In the genomic region with DNA sequence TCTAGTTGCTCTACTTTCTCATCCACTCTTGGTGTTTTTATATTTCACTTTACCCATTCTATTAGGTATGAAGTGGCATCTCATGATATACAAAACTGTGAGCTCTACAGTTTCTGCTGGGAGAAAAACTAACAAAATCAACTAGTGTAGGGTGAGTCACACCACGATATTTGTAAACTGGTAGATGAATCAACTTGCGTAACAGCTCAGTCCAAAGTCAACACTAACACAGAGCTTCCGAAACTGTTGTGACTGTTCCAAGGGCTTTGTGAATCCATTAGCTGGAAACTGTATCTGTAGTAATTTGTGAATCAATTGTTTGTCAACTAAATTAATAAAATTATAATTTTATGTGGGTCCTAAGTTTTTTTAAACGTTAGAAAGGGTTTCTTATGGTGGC, we compare ENCODE assay signal across 16 cellular contexts.
DNase-seq lines count a peak whose midpoint lies in the region; ATAC-seq, FAIRE-seq and TF ChIP-seq lines count a peak whose summit lies in the region.
"Had no signal": no experiment of that assay in that cellular context is flagged by ENCODE, and none has a peak within 500 bp of the region (broad histone marks: within the 10 kb centered on the region; RNA-seq: fewer than 3 reads in every experiment).

No MANE protein-coding gene starts in this region.

- no peaks in the 10 kb centered on the region for H3K4me1 Mint-ChIP-seq in activated CD4-positive, alpha-beta T cell treated with anti-CD3 and anti-CD28 coated beads, Interleukin-2, amount 10 ng/mL, durations not matched to agents 24 days and 14 days

- no peak for FAIRE-seq in HTR-8/SVneo (lab: Jason Lieb, UNC)
- FAIRE-seq: TTC549 had no signal

- no peaks in the 10 kb centered on the region for H3K27me3 ChIP-seq in brain microvascular endothelial cell (replicated peaks)
- H3K27me3 ChIP-seq: BE2C, cardiac muscle cell, heart left ventricle, right atrium auricular region had no signal

- no peak for ATAC-seq in GM21367 (IDR thresholded peaks at IDR 0.05; ENCODE audit: unreplicated experiment)

- no peak overlapping the region for H3K27ac Mint-ChIP-seq in activated CD4-positive, alpha-beta T cell treated with anti-CD3 and anti-CD28 coated beads, Interleukin-2, amount 10 ng/mL, durations not matched to agents 24 days and 14 days

- DNase-seq in AG08396 (ENCODE audit: low spot score) (peak; percentile 53), HTR-8/SVneo (ENCODE audit: insufficient read length, low spot score) (peak; percentile 12), brain microvascular endothelial cell (peak; percentile 88), kidney glomerular epithelial cell (lab: John Stamatoyannopoulos, UW) (peak; percentile 5), G401 (ENCODE audit: low spot score) (no peak), HUDEP-2 (lab: John Stamatoyannopoulos, UW; ENCODE audit: unreplicated experiment in 76 of 76) (no peak)
- DNase-seq in activated CD4-positive, alpha-beta T cell treated with anti-CD3 and anti-CD28 coated beads, Interleukin-2, amount 10 ng/mL, durations not matched to agents 24 days and 14 days, result no peak
- DNase-seq: BE2C, heart left ventricle, NCI-H187, OCI-M1 had no signal

- H3K36me3 Mint-ChIP-seq in activated CD4-positive, alpha-beta T cell treated with anti-CD3 and anti-CD28 coated beads, Interleukin-2, amount 10 ng/mL, durations not matched to agents 24 days and 14 days (ENCODE audit: low read depth), result no peaks in the 10 kb centered on the region

- H3K27ac ChIP-seq in brain microvascular endothelial cell, result peak overlapping the region; percentile 10
- H3K27ac ChIP-seq: cardiac muscle cell, heart left ventricle, right atrium auricular region had no signal

- intact Hi-C loops in activated CD4-positive, alpha-beta T cell treated with anti-CD3 and anti-CD28 coated beads, Interleukin-2, amount 10 ng/mL, durations not matched to agents 24 days and 14 days (cut with micrococcal nuclease), result no loop called here

- in situ Hi-C loops in brain microvascular endothelial cell (cut with HindIII; ENCODE audit: low pct_ligation_motif_present, low sequenced_read_pairs) (no loop called here), G401 (cut with HindIII; ENCODE audit: low sequenced_read_pairs) (no loop called here)

- peaks cover 1% of the 10 kb centered on the region for H3K27me3 Mint-ChIP-seq in activated CD4-positive, alpha-beta T cell treated with anti-CD3 and anti-CD28 coated beads, Interleukin-2, amount 10 ng/mL, durations not matched to agents 24 days and 14 days

- no peak overlapping the region for H3K4me3 Mint-ChIP-seq in activated CD4-positive, alpha-beta T cell treated with anti-CD3 and anti-CD28 coated beads, Interleukin-2, amount 10 ng/mL, durations not matched to agents 24 days and 14 days

- TF ChIP-seq CTCF in brain microvascular endothelial cell (IDR thresholded peaks at IDR 0.05; ENCODE audit: low read depth, low read length, missing control alignments), result no peak

- no peak overlapping the region for H3K4me3 ChIP-seq in brain microvascular endothelial cell (ENCODE audit: low read depth, low read length)
- H3K4me3 ChIP-seq: cardiac muscle cell, HAP-1, heart left ventricle, right atrium auricular region had no signal

- no peaks in the 10 kb centered on the region for H3K36me3 ChIP-seq in brain microvascular endothelial cell (replicated peaks)
- H3K36me3 ChIP-seq: BE2C, cardiac muscle cell, HAP-1, heart left ventricle, right atrium auricular region had no signal

- H3K9me3 Mint-ChIP-seq in activated CD4-positive, alpha-beta T cell treated with anti-CD3 and anti-CD28 coated beads, Interleukin-2, amount 10 ng/mL, durations not matched to agents 24 days and 14 days, result no peaks in the 10 kb centered on the region

Comparison
In these comparisons a context has a peak if more than half of its experiments do, and no peak if none do; other contexts are left out.
1. DNase-seq: peak in AG08396 (single experiment), HTR-8/SVneo (single experiment), brain microvascular endothelial cell (single experiment) and kidney glomerular epithelial cell (single experiment); none in G401 (single experiment), activated CD4-positive, alpha-beta T cell treated with anti-CD3 and anti-CD28 coated beads, Interleukin-2, amount 10 ng/mL, durations not matched to agents 24 days and 14 days (single experiment) and HUDEP-2 (0 of 76).